In the genomic region with DNA sequence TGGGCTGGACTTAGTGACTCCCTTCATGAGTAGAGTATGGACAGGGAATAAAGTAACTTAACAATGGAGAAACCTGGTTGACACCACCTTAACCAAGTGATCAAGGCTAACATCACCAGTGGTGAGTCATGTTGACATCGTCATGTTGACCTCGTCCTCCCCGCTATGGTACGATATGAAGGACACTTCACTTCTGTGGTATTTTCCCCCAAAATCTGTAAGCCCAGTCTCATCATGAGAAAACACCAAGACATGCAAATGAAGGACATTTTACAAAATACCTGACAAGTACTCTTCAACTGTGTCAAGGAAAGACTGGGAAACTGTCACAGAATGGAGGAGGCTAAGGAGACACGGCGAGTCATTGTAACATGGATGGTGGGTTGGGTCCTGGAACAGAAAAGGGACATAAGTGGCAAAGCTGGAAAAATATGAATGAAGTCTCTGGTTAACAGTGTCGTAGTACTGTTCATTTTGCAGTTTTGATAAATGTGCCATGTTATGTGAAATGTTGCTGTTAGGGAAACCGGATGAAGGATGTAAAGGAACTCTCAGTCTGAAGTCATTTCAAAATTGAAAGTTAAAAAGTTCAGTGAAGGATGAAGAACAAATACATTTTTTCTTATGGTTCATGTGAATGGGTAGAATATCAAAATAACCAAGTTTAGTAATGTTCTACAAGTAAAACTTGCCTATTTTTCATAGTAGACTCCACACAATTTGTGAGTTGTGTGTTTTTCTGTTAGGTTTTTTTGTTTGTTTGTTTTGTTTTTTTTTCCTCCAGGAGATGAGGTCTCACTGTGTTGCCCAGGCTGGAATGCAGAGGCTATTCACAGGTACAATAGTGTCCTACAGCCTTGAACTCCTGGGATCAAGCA, we compare ENCODE assay signal across 7 cellular contexts.
DNase-seq lines count a peak whose midpoint lies in the region; ATAC-seq lines count a peak whose summit lies in the region.

No MANE protein-coding gene starts in this region.

- H3K36me3 Mint-ChIP-seq in natural killer cell treated with Interleukin-12 subunit alpha and Interleukin-12 subunit beta and Interleukin-15 and Interleukin-18, amount 100 ng/mL, for 72 hours, result no peaks in the 10 kb centered on the region

- H3K27ac Mint-ChIP-seq in natural killer cell treated with Interleukin-12 subunit alpha and Interleukin-12 subunit beta and Interleukin-15 and Interleukin-18, amount 100 ng/mL, for 72 hours, result peak overlapping the region; percentile 90 to 93

- in situ Hi-C loops in G401 (cut with HindIII; ENCODE audit: low sequenced_read_pairs), result no loop called here

- no peaks in the 10 kb centered on the region for H3K27me3 Mint-ChIP-seq in natural killer cell treated with Interleukin-12 subunit alpha and Interleukin-12 subunit beta and Interleukin-15 and Interleukin-18, amount 100 ng/mL, for 72 hours

- peaks cover 24 to 45% of the 10 kb centered on the region in 2 donors for H3K4me1 Mint-ChIP-seq in natural killer cell treated with Interleukin-12 subunit alpha and Interleukin-12 subunit beta and Interleukin-15 and Interleukin-18, amount 100 ng/mL, for 72 hours (ENCODE audit: low read depth in 2 of 2)

- no peaks in the 10 kb centered on the region for H3K9me3 Mint-ChIP-seq in natural killer cell treated with Interleukin-12 subunit alpha and Interleukin-12 subunit beta and Interleukin-15 and Interleukin-18, amount 100 ng/mL, for 72 hours

- ATAC-seq in GM18873 (IDR thresholded peaks at IDR 0.05; ENCODE audit: low FRiP score, unreplicated experiment) (peak; percentile 86), HG02588 (IDR thresholded peaks at IDR 0.05; ENCODE audit: unreplicated experiment) (peak; percentile 71)
- ATAC-seq in natural killer cell treated with Interleukin-12 subunit alpha and Interleukin-12 subunit beta and Interleukin-15 and Interleukin-18, amount 100 ng/mL, for 72 hours, result peak; percentile 93 to 96

- DNase-seq in RKO (ENCODE audit: low spot score) (peak; percentile 71), DMS153 (lab: John Stamatoyannopoulos, UW) (no peak), OCI-M2 (lab: John Stamatoyannopoulos, UW; ENCODE audit: unreplicated experiment) (no peak), G401 (ENCODE audit: low spot score) (no peak)
- DNase-seq in natural killer cell treated with Interleukin-12 subunit alpha and Interleukin-12 subunit beta and Interleukin-15 and Interleukin-18, amount 100 ng/mL, for 72 hours (ENCODE audit: low spot score), result peak; percentile 64

- H3K4me3 Mint-ChIP-seq in natural killer cell treated with Interleukin-12 subunit alpha and Interleukin-12 subunit beta and Interleukin-15 and Interleukin-18, amount 100 ng/mL, for 72 hours, result peak overlapping the region; percentile 78

Comparison
In these comparisons a context has a peak if more than half of its experiments do, and no peak if none do; other contexts are left out.
1. DNase-seq: peak in RKO (single experiment) and natural killer cell treated with Interleukin-12 subunit alpha and Interleukin-12 subunit beta and Interleukin-15 and Interleukin-18, amount 100 ng/mL, for 72 hours (single experiment); none in DMS153 (single experiment), OCI-M2 (single experiment) and G401 (single experiment).
2. Peak in every context shown above with its lines, with median percentiles within 50 percentile points of each other: ATAC-seq.